14 cellular contexts compared by ENCODE assay signal in genomic region chr11:1834132-1834610, GRCh38. TPM values are rescaled to one million over a fixed set of nuclear protein-coding genes. Genes with fewer than 3 reads are reported as not detected.
DNase-seq lines count a peak whose midpoint lies in the region; ATAC-seq and TF ChIP-seq lines count a peak whose summit lies in the region.
"Had no signal": no experiment of that assay in that cellular context is flagged by ENCODE, and none has a peak within 500 bp of the region (broad histone marks: within the 10 kb centered on the region; RNA-seq: fewer than 3 reads in every experiment).

No MANE protein-coding gene starts in this region.

- H4K20me1 ChIP-seq in PC-9 (ENCODE audit: insufficient read depth): no peaks in the 10 kb centered on the region

- TF ChIP-seq CTCF in PC-9 (conservative IDR thresholded peaks at IDR 0.05): no peak
- no peak for TF ChIP-seq CTCF in kidney epithelial cell (IDR thresholded peaks at IDR 0.05; ENCODE audit: insufficient read depth, low read length, poor library complexity, severe bottlenecking)
- peak in 1 of 5 experiments; percentile 17 for TF ChIP-seq CTCF in transverse colon (IDR thresholded peaks at IDR 0.05)

- H2AFZ ChIP-seq in PC-9: no peak overlapping the region

- DNase-seq in PC-9 (peak; percentile 87 to 93), kidney epithelial cell (ENCODE audit: low read depth) (peak; percentile 26), transverse colon (peak; percentile 92), cerebellum (ENCODE audit: low spot score) (no peak), NCI-H2029 (lab: John Stamatoyannopoulos, UW) (no peak)
- DNase-seq: activated CD4-positive, alpha-beta T cell treated with anti-CD3 and anti-CD28 coated beads, Interleukin-2, amount 50 U/mL, for 4 hours; NCI-H1105; NK-92 treated with Interleukin-12 subunit alpha and Interleukin-12 subunit beta, amount 100 ng/mL, for 24 hours; stimulated activated CD4-positive, alpha-beta T cell treated with anti-CD3 and anti-CD28 coated beads, Interleukin-12 subunit alpha, Interleukin-12 subunit beta, amount 100 ng/mL, for 4 hours had no signal

- ATAC-seq in HG02884 (IDR thresholded peaks at IDR 0.05; ENCODE audit: unreplicated experiment): no peak
- ATAC-seq: activated naive CD4-positive, alpha-beta T cell treated with anti-CD3 and anti-CD28 coated beads, Interleukin-2, amount 50 U/mL, for 72 hours; gastroesophageal sphincter had no signal

- H3K4me3 ChIP-seq in PC-9 (0 out of 2 replicates have a peak overlapping the region, but pooled peaks have one; percentile 24), kidney epithelial cell (ENCODE audit: low read depth, low read length) (no peak overlapping the region), transverse colon (no peak overlapping the region)
- H3K4me3 ChIP-seq: gastroesophageal sphincter had no signal

- TF ChIP-seq EP300 in transverse colon (IDR thresholded peaks at IDR 0.05; ENCODE audit: low read depth): peak; percentile 37

- peak overlapping the region; percentile 60 for H3K27ac ChIP-seq in PC-9
- peak overlapping the region; percentile 70 to 86 (median 80) for H3K27ac ChIP-seq in transverse colon
- H3K27ac ChIP-seq: gastroesophageal sphincter had no signal

- intact Hi-C loops in PC-9 (cut with micrococcal nuclease; ENCODE audit: unreplicated experiment) (loop anchor here (1.0 to 2.0 kb wide), 3 partner anchors 129 to 317 kb away; no protein-coding TSS in a partner anchor), transverse colon (cut with DNase I; ENCODE audit: low total_unique reads) (loop anchor here (5.0 kb wide), 1 partner anchor 182 kb away; no protein-coding TSS in a partner anchor)

- CTCF ChIA-PET in PC-9 (lab: Charles Lee): interaction anchor here (0.7 to 1.5 kb wide), 5 partner anchors 38 to 155 kb away, joined by 3 to 12 read pairs (median 4); no protein-coding TSS in a partner anchor

- H3K4me1 ChIP-seq in PC-9 (replicated peaks; ENCODE audit: insufficient read depth) (peaks cover 55% of the 10 kb centered on the region), transverse colon (peaks cover 29 to 51% (median 48%) of the 10 kb centered on the region in 4 donors)

- no peaks in the 10 kb centered on the region; the same call in 1 of the 2 replicates for H3F3A ChIP-seq in PC-9 (ENCODE audit: insufficient read depth, low read depth)

- H3K79me2 ChIP-seq in PC-9 (ENCODE audit: low read depth): no peaks in the 10 kb centered on the region

- peak; percentile 62 for TF ChIP-seq POLR2A in transverse colon (IDR thresholded peaks at IDR 0.05)

- no peaks in the 10 kb centered on the region for H3K9me2 ChIP-seq in PC-9 (ENCODE audit: insufficient read depth)

- H3K9me3 ChIP-seq in PC-9 (ENCODE audit: insufficient read depth, low read depth) (no peaks in the 10 kb centered on the region), transverse colon (no peaks in the 10 kb centered on the region)
- H3K9me3 ChIP-seq: gastroesophageal sphincter had no signal

- in situ Hi-C loops in transverse colon (cut with MboI; ENCODE audit: low pct_ligation_motif_present in 1 of 4, low pct_unique_long_range_greater_than_20kb in 1 of 4, low sequenced_read_pairs in 3 of 4): no loop called here

- POLR2A ChIA-PET in PC-9 (lab: Charles Lee; ENCODE audit: unreplicated experiment): interaction anchor here (0.6 to 1.4 kb wide), 3 partner anchors 13 to 89 kb away, joined by 5 to 7 read pairs (median 5); no protein-coding TSS in a partner anchor

- 82% methylated on average over 9 of the region's 13 CpGs; no CpG with 5 or more reads in 1 of the 2 donors for WGBS in transverse colon (ENCODE audit: low coverage in 1 of 2), 2 donors

- no TSS peak for BruUV-seq in PC-9 (replicated peaks; lab: Mats Ljungman, UMichigan)

- H3K36me3 ChIP-seq in PC-9 (ENCODE audit: low read depth) (no peaks in the 10 kb centered on the region), kidney epithelial cell (ENCODE audit: control insufficient read depth, insufficient read depth, low read length) (no peaks in the 10 kb centered on the region), transverse colon (no peaks in the 10 kb centered on the region)
- H3K36me3 ChIP-seq: gastroesophageal sphincter had no signal

- peak overlapping the region; percentile 83 for H3K4me2 ChIP-seq in PC-9

- H3K27me3 ChIP-seq in PC-9 (ENCODE audit: insufficient read depth, low read depth): no peaks in the 10 kb centered on the region
- H3K27me3 ChIP-seq in kidney epithelial cell (ENCODE audit: control insufficient read depth, insufficient read depth, low read length): peaks cover 9% of the 10 kb centered on the region
- peaks cover 6% of the 10 kb centered on the region for H3K27me3 ChIP-seq in transverse colon

RNA-seq across cellular contexts. Expression of gene SYT8, which starts 0.6 kb away (rescaled TPM):
- total RNA-seq in PC-9 (2021) (8.9 and 12.1 TPM in 2 replicates), kidney epithelial cell (0.17 TPM in 1 of 2 replicates, not detected in the other), transverse colon (1 to 10 TPM in 2 of 4 donors, not detected in 2; 1.4 to 4.1 TPM), cerebellum (not detected)
- total RNA-seq: activated naive CD4-positive, alpha-beta T cell treated with anti-CD3 and anti-CD28 coated beads, Interleukin-2, amount 50 U/mL, for 72 hours; HT1080; mononuclear cell had no signal

RNA-seq across cellular contexts. Expression of gene TNNI2, which starts 4.6 kb away (rescaled TPM):
- total RNA-seq in PC-9 (2021): 4.9 and 7.8 TPM in 2 replicates
- total RNA-seq in kidney epithelial cell: not detected in 2 replicates
- 10 to 100 TPM in 1 of 4 donors, 1 to 10 TPM in 1, not detected in 2; 3.5 to 35.9 TPM for total RNA-seq in transverse colon
- total RNA-seq in cerebellum: not detected
- total RNA-seq: activated naive CD4-positive, alpha-beta T cell treated with anti-CD3 and anti-CD28 coated beads, Interleukin-2, amount 50 U/mL, for 72 hours; HT1080 had no signal

RNA-seq across cellular contexts. Expression of gene LSP1, which starts 18.7 kb away (rescaled TPM):
- total RNA-seq in PC-9 (2021) (2.5 and 2.6 TPM in 2 replicates), kidney epithelial cell (not detected in 2 replicates), transverse colon (10 to 100 TPM; 12.3 to 69.6 (median 23.2) TPM), cerebellum (0.82 TPM)

RNA-seq across cellular contexts. Expression of gene PRR33, which starts 57.5 kb away (rescaled TPM):
- total RNA-seq in PC-9 (2021): not detected in 2 replicates
- total RNA-seq in kidney epithelial cell: not detected in 2 replicates
- not detected for total RNA-seq in transverse colon
- total RNA-seq in cerebellum: not detected
- total RNA-seq: gastroesophageal sphincter, HT1080, mononuclear cell had no signal

Comparison
In these comparisons a context has a peak if more than half of its experiments do, and no peak if none do; other contexts are left out.
1. DNase-seq: peak in PC-9 (2 of 2), kidney epithelial cell (single experiment) and transverse colon (single experiment); none in cerebellum (single experiment) and NCI-H2029 (single experiment).